Comparison of ENCODE assay signal across 9 cellular contexts in genomic region chr14:73757876-73758391, GRCh38. TPM values are rescaled to one million over a fixed set of nuclear protein-coding genes. Genes with fewer than 3 reads are reported as not detected.
A peak's percentile ranks its signal among the peaks of the same experiment; 100 is the strongest.
DNase-seq lines count a peak whose midpoint lies in the region; ATAC-seq, FAIRE-seq and TF ChIP-seq lines count a peak whose summit lies in the region.
"Had no signal": no experiment of that assay in that cellular context is flagged by ENCODE, and none has a peak within 500 bp of the region (broad histone marks: within the 10 kb centered on the region; RNA-seq: fewer than 3 reads in every experiment).

No MANE protein-coding gene starts in this region.

- no peak for ATAC-seq in psoas muscle
- ATAC-seq in HG03280 (IDR thresholded peaks at IDR 0.05; ENCODE audit: unreplicated experiment), result no peak

- no peaks in the 10 kb centered on the region for H3K9me3 ChIP-seq in ES-I3 (ENCODE audit: control insufficient read depth, insufficient read depth, low read length)
- H3K9me3 ChIP-seq in psoas muscle, result no peaks in the 10 kb centered on the region

- peak overlapping the region; percentile 78 for H3K4me3 ChIP-seq in psoas muscle

- intact Hi-C loops in psoas muscle (cut with DNase I), result loop anchor here (2.0 kb wide), 2 partner anchors 29 to 33 kb away; no protein-coding TSS in a partner anchor

- TF ChIP-seq POLR2A in erythroblast (IDR thresholded peaks at IDR 0.05; ENCODE audit: low read length), result peak; percentile 14
- TF ChIP-seq POLR2A in GM12892 (IDR thresholded peaks at IDR 0.05; ENCODE audit: low read depth, low read length), result no peak

- WGBS in psoas muscle, 3 donors, result 26 to 46% (median 29%) methylated on average over 10 of the region's 10 CpGs

- TF ChIP-seq CTCF in RWPE1 (conservative IDR thresholded peaks at IDR 0.05; ENCODE audit: low read depth) (no peak), psoas muscle (IDR thresholded peaks at IDR 0.05) (no peak)

- H3K4me1 ChIP-seq in ES-I3 (ENCODE audit: insufficient read depth, low read length) (peaks cover 48% of the 10 kb centered on the region), psoas muscle (peaks cover 86% of the 10 kb centered on the region)

- POLR2A ChIA-PET in RWPE1 (lab: Yijun Ruan, JAX; ENCODE audit: low non-redundant PET), result interaction anchor here (0.6 to 3.2 kb wide), 4 partner anchors 17 to 538 kb away, joined by 3 to 16 read pairs (median 8); partner anchors contain the start of gene PTGR2

- peak overlapping the region; percentile 59; the same call in 1 of the 2 replicates for H3K9ac ChIP-seq in ES-I3 (ENCODE audit: low read depth, low read length)

- H3K27ac ChIP-seq in RWPE1 (peak overlapping the region; percentile 98), psoas muscle (peak overlapping the region; percentile 96)

- H3K27me3 ChIP-seq in psoas muscle (ENCODE audit: insufficient read depth in 3 of 3, low read length in 2 of 3), result no peaks in the 10 kb centered on the region

- CTCF ChIA-PET in RWPE1 (lab: Yijun Ruan, JAX), result interaction anchor here (0.6 to 2.8 kb wide), 11 partner anchors 9 to 94 kb away, joined by 3 to 29 read pairs (median 4); partner anchors contain the start of gene PTGR2

- no peaks in the 10 kb centered on the region for H3K36me3 ChIP-seq in ES-I3 (ENCODE audit: insufficient read depth, low read length)
- no peaks in the 10 kb centered on the region for H3K36me3 ChIP-seq in psoas muscle (ENCODE audit: insufficient read depth in 1 of 2, low read depth in 1 of 2)
- H3K36me3 ChIP-seq: WERI-Rb-1 had no signal

- no peak for FAIRE-seq in GM12892 (lab: Jason Lieb, UNC)

- DNase-seq in RWPE1 (ENCODE audit: low spot score) (no peak), erythroblast (lab: John Stamatoyannopoulos, UW) (no peak), psoas muscle (no peak), GM12892 (ENCODE audit: insufficient read length) (no peak)
- no peak for DNase-seq in stimulated activated CD8-positive, alpha-beta memory T cell treated with anti-CD3 and anti-CD28 coated beads, Interleukin-4, amount 100 ng/mL, for 48 hours
- DNase-seq in activated CD8-positive, alpha-beta memory T cell treated with anti-CD3 and anti-CD28 coated beads, Interleukin-2, amount 50 U/mL, for 4 hours, result no peak

RNA-seq across cellular contexts. Expression of gene PNMA1, which starts 43.8 kb away (rescaled TPM):
- total RNA-seq in psoas muscle, result 10 to 100 TPM in 3 of 4 donors, 1 to 10 TPM in 1; 9.3 to 27.0 (median 17.0) TPM
- polyA plus RNA-seq in psoas muscle, result 10 to 100 TPM; 11.0 to 28.8 (median 19.6) TPM
- 13.3 TPM for polyA plus RNA-seq in GM12892 (2012; ENCODE audit: missing spikeins)
